Comparison of ENCODE assay signal across 7 cellular contexts in the genomic region with DNA sequence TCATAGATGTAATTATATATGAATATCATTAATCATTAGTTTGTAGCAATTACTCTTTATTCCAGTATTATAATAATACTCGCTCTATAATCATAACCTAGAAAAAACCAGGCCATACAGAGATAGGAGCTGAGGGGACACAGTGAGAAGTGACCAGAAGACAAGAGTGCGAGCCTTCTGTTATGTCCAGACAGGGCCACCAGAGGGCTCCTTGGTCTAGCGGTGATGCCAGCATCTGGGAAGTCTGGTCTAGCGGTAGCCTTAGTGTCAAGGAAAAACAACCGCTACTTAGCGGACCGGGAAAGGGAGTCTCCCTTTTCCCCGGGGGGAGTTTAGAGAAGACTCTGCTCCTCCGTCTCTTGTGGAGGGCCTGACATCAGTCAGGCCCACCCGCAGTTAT. TPM values are rescaled to one million over a fixed set of nuclear protein-coding genes. Genes with fewer than 3 reads are reported as not detected.
DNase-seq lines count a peak whose midpoint lies in the region; ATAC-seq, FAIRE-seq and TF ChIP-seq lines count a peak whose summit lies in the region.
"Not testable (repeated sequence)": the region's sequence is repeated elsewhere in the genome, so short reads cannot be mapped to it uniquely, and the experiment has no call there.
"Had no signal": no experiment of that assay in that cellular context is flagged by ENCODE, and none has a peak within 500 bp of the region (broad histone marks: within the 10 kb centered on the region; RNA-seq: fewer than 3 reads in every experiment).

No MANE protein-coding gene starts in this region.

- H3K27ac Mint-ChIP-seq in activated T-cell treated with anti-CD3 and anti-CD28 coated beads, Interleukin-2, amount 50 U/mL, for 72 hours, result not testable (repeated sequence)

- FAIRE-seq in D721Med (lab: Jason Lieb, UNC), result not testable (repeated sequence)

- POLR2A ChIA-PET in OCI-LY7 (lab: Charles Lee), result not testable (repeated sequence)

- not testable (repeated sequence) for H3K36me3 ChIP-seq in OCI-LY7 (ENCODE audit: insufficient read depth, low read length); liver (ENCODE audit: control insufficient read depth in 4 of 4, insufficient read depth in 3 of 4, low read depth in 1 of 4, low read length in 3 of 4)

- H3K79me2 ChIP-seq in OCI-LY7 (ENCODE audit: insufficient read depth, low read depth, low read length), result not testable (repeated sequence)

- not testable (repeated sequence) for H3K4me1 Mint-ChIP-seq in activated T-cell treated with anti-CD3 and anti-CD28 coated beads, Interleukin-2, amount 50 U/mL, for 72 hours (ENCODE audit: low read depth)

- not testable (repeated sequence) for H3K9me3 ChIP-seq in OCI-LY7 (ENCODE audit: low read length); liver (ENCODE audit: control insufficient read depth in 4 of 4, low read length in 3 of 4)

- not testable (repeated sequence) for H3K4me3 Mint-ChIP-seq in activated T-cell treated with anti-CD3 and anti-CD28 coated beads, Interleukin-2, amount 50 U/mL, for 72 hours

- ATAC-seq in activated T-cell treated with anti-CD3 and anti-CD28 coated beads, Interleukin-2, amount 50 U/mL, for 72 hours (replicated peaks in 1 of 2), result not testable (repeated sequence)

- not testable (repeated sequence) for DNase-seq in D721Med (ENCODE audit: insufficient read length, low spot score); OCI-LY7 (ENCODE audit: low spot score)
- DNase-seq in activated T-cell treated with anti-CD3 and anti-CD28 coated beads, Interleukin-2, amount 50 U/mL, for 72 hours, result peak; percentile 28 to 37
- peak; percentile 13 to 32 for DNase-seq in erythroblast (lab: John Stamatoyannopoulos, UW)
- DNase-seq in stimulated activated CD4-positive, alpha-beta T cell treated with anti-CD3 and anti-CD28 coated beads, Interleukin-1b, Interleukin-23, amount 100 ng/mL, for 48 hours, result peak; percentile 18

- intact Hi-C loops in OCI-LY7 (cut with micrococcal nuclease; ENCODE audit: unreplicated experiment), result not testable (repeated sequence)

- H3K9ac ChIP-seq in liver (ENCODE audit: low read depth in 1 of 2, low read length in 2 of 2), result not testable (repeated sequence)

- not testable (repeated sequence) for H2AFZ ChIP-seq in OCI-LY7 (ENCODE audit: low read length)

- TF ChIP-seq POLR2A in erythroblast (IDR thresholded peaks at IDR 0.05; ENCODE audit: low read length), result not testable (repeated sequence)

- H3K27me3 ChIP-seq in liver (ENCODE audit: control insufficient read depth in 4 of 4, insufficient read depth in 4 of 4, low read length in 3 of 4), result not testable (repeated sequence)

- CTCF ChIA-PET in OCI-LY7 (lab: Charles Lee; ENCODE audit: unreplicated experiment), result not testable (repeated sequence)

- TF ChIP-seq CTCF in D721Med (IDR thresholded peaks at IDR 0.05; ENCODE audit: insufficient read depth, missing control alignments) (peak; percentile 37), OCI-LY7 (conservative IDR thresholded peaks at IDR 0.05; ENCODE audit: low read length) (peak; percentile 59), liver (IDR thresholded peaks at IDR 0.05; ENCODE audit: low read depth, low read length, missing input control) (peak; percentile 51)

- H3K4me1 ChIP-seq in OCI-LY7 (ENCODE audit: insufficient read depth, low read length, poor library complexity, severe bottlenecking); liver (ENCODE audit: control insufficient read depth in 4 of 4, insufficient read depth in 4 of 4, low read length in 3 of 4): not testable (repeated sequence)

- H3K9me2 ChIP-seq in OCI-LY7 (ENCODE audit: insufficient read depth, low read length), result not testable (repeated sequence)

- peak; percentile 76 to 78 for TF ChIP-seq RAD21 in liver (IDR thresholded peaks at IDR 0.05)

- not testable (repeated sequence) for H3K27ac ChIP-seq in OCI-LY7 (ENCODE audit: low read depth, low read length, poor library complexity, severe bottlenecking); liver (ENCODE audit: low read depth in 1 of 2, low read length in 2 of 2)

- H3K4me3 ChIP-seq in OCI-LY7 (ENCODE audit: low read depth, low read length, poor library complexity, severe bottlenecking); liver (ENCODE audit: low read depth in 1 of 3, low read length in 3 of 3): not testable (repeated sequence)

- H3K36me3 Mint-ChIP-seq in activated T-cell treated with anti-CD3 and anti-CD28 coated beads, Interleukin-2, amount 50 U/mL, for 72 hours (ENCODE audit: insufficient read depth in 2 of 2), result not testable (repeated sequence)

- not testable (repeated sequence) for H4K20me1 ChIP-seq in OCI-LY7 (ENCODE audit: insufficient read depth, low read length)

- H3K27me3 Mint-ChIP-seq in activated T-cell treated with anti-CD3 and anti-CD28 coated beads, Interleukin-2, amount 50 U/mL, for 72 hours (ENCODE audit: low read depth), result not testable (repeated sequence)

- not testable (repeated sequence) for H3K4me2 ChIP-seq in OCI-LY7 (ENCODE audit: low read length)

- not testable (repeated sequence) for H3K9me3 Mint-ChIP-seq in activated T-cell treated with anti-CD3 and anti-CD28 coated beads, Interleukin-2, amount 50 U/mL, for 72 hours

- BruUV-seq in OCI-LY7 (replicated peaks; lab: Mats Ljungman, UMichigan), result not testable (repeated sequence)

- 8% methylated on average over 10 of the region's 10 CpGs for WGBS in liver

RNA-seq across cellular contexts. Expression of a gene that starts 8.3 kb away (rescaled TPM):
- total RNA-seq in OCI-LY7 (2014; rRNA removed; shearing (Covaris generic)), result 17.3 and 36.0 TPM in 2 replicates
- total RNA-seq in OCI-LY7 (2022) (19.6 and 20.6 TPM in 2 replicates), liver (10 to 100 TPM in 1 of 2 donors, 1 to 10 TPM in 1; 8.7 to 20.3 TPM)
- 10 to 100 TPM; 13.4 to 14.1 TPM for total RNA-seq in activated T-cell treated with anti-CD3 and anti-CD28 coated beads, Interleukin-2, amount 50 U/mL, for 72 hours
- polyA plus RNA-seq in liver, result 1 to 10 TPM; 2.0 to 4.1 TPM

RNA-seq across cellular contexts. Expression of a gene that starts 10.9 kb away (rescaled TPM):
- 9.2 and 10.8 TPM in 2 replicates for total RNA-seq in OCI-LY7 (2014; rRNA removed; shearing (Covaris generic))
- total RNA-seq in OCI-LY7 (2022) (9.8 and 11.4 TPM in 2 replicates), liver (1 to 10 TPM; 2.4 to 9.3 TPM)
- 10 to 100 TPM; 14.3 to 20.1 TPM for total RNA-seq in activated T-cell treated with anti-CD3 and anti-CD28 coated beads, Interleukin-2, amount 50 U/mL, for 72 hours
- 1 to 10 TPM in 1 of 2 donors, under 1 TPM in 1; 0.78 to 1.6 TPM for polyA plus RNA-seq in liver
- polyA plus RNA-seq: SK-N-SH had no signal

RNA-seq across cellular contexts. Expression of a gene that starts 29.3 kb away (rescaled TPM):
- not detected in 2 replicates for total RNA-seq in OCI-LY7 (2014; rRNA removed; shearing (Covaris generic))
- not detected in 2 replicates for total RNA-seq in OCI-LY7 (2022)
- 1 to 10 TPM; 4.3 to 5.3 TPM for total RNA-seq in activated T-cell treated with anti-CD3 and anti-CD28 coated beads, Interleukin-2, amount 50 U/mL, for 72 hours
- total RNA-seq in liver, result 1 to 10 TPM; 2.2 to 4.7 TPM
- under 1 TPM; 0.32 to 0.36 TPM for polyA plus RNA-seq in liver
- polyA plus RNA-seq: SK-N-SH had no signal

RNA-seq across cellular contexts. Expression of a gene that starts 31.2 kb away (rescaled TPM):
- total RNA-seq in OCI-LY7 (2014; rRNA removed; shearing (Covaris generic)), result 19.7 and 21.6 TPM in 2 replicates
- 23.8 and 25.2 TPM in 2 replicates for total RNA-seq in OCI-LY7 (2022)
- 10 to 100 TPM; 18.5 to 20.0 TPM for total RNA-seq in activated T-cell treated with anti-CD3 and anti-CD28 coated beads, Interleukin-2, amount 50 U/mL, for 72 hours
- 10 to 100 TPM; 10.4 to 11.8 TPM for total RNA-seq in liver
- polyA plus RNA-seq in liver, result 1 to 10 TPM; 2.3 to 3.1 TPM

RNA-seq across cellular contexts. Expression of a gene that starts 56.5 kb away (rescaled TPM):
- total RNA-seq in OCI-LY7 (2014; rRNA removed; shearing (Covaris generic)), result 14.2 and 21.3 TPM in 2 replicates
- total RNA-seq in OCI-LY7 (2022) (10.5 and 12.0 TPM in 2 replicates), liver (10 to 100 TPM in 1 of 2 donors, 1 to 10 TPM in 1; 3.1 to 10.5 TPM)
- 10 to 100 TPM in 1 of 2 donors, 1 to 10 TPM in 1; 7.3 to 12.2 TPM for total RNA-seq in activated T-cell treated with anti-CD3 and anti-CD28 coated beads, Interleukin-2, amount 50 U/mL, for 72 hours
- 1 to 10 TPM in 1 of 2 donors, under 1 TPM in 1; 0.79 to 1.0 TPM for polyA plus RNA-seq in liver
